ENCODE assay signal across 14 cellular contexts in genomic region chr10:51657481-51657880, GRCh38. TPM values are rescaled to one million over a fixed set of nuclear protein-coding genes. Genes with fewer than 3 reads are reported as not detected.
DNase-seq lines count a peak whose midpoint lies in the region; ATAC-seq and TF ChIP-seq lines count a peak whose summit lies in the region.
"Had no signal": no experiment of that assay in that cellular context is flagged by ENCODE, and none has a peak within 500 bp of the region (broad histone marks: within the 10 kb centered on the region; RNA-seq: fewer than 3 reads in every experiment).

No MANE protein-coding gene starts in this region.

- peaks cover 54% of the 10 kb centered on the region for H3K4me1 ChIP-seq in A673 (ENCODE audit: insufficient read depth, low read length, poor library complexity, severe bottlenecking)
- H3K4me1 ChIP-seq: A549, BLaER1 had no signal

- no peak for ATAC-seq in GM19351 (IDR thresholded peaks at IDR 0.05; ENCODE audit: unreplicated experiment)
- ATAC-seq: A549, GM12878, HepG2 had no signal

- BruUV-seq in A673 (replicated peaks; lab: Mats Ljungman, UMichigan), result no TSS peak

- CTCF ChIA-PET in A673 (lab: Charles Lee), result no interaction called here

- TF ChIP-seq CTCF in A673 (conservative IDR thresholded peaks at IDR 0.05; ENCODE audit: low read depth, low read length) (no peak), AG10803 (conservative IDR thresholded peaks at IDR 0.05; ENCODE audit: low read length) (no peak), nephron progenitor cell (IDR thresholded peaks at IDR 0.05) (no peak)

- DNase-seq in A673 (ENCODE audit: low spot score) (peak; percentile 46), AG10803 (ENCODE audit: low read depth) (peak; percentile 9), kidney tubule cell (ENCODE audit: low spot score) (peak; percentile 42), nephron progenitor cell (no peak), HuH-7 (ENCODE audit: low spot score) (no peak)
- DNase-seq: AML-193, DMS79, H7 had no signal

- H3K27me3 Mint-ChIP-seq in nephron progenitor cell (ENCODE audit: low read depth, poor library complexity), result no peaks in the 10 kb centered on the region

- H3K36me3 ChIP-seq in A673 (ENCODE audit: insufficient read depth, low read length, poor library complexity, severe bottlenecking), result no peaks in the 10 kb centered on the region
- H3K36me3 ChIP-seq: BLaER1 had no signal

- peak overlapping the region; percentile 51 for H3K27ac ChIP-seq in A673 (ENCODE audit: low read depth, low read length, poor library complexity, severe bottlenecking)
- H3K27ac ChIP-seq: A549, BLaER1 had no signal

- H3K4me3 ChIP-seq in A673 (ENCODE audit: low read depth, low read length, poor library complexity, severe bottlenecking), result no peak overlapping the region
- no peak overlapping the region for H3K4me3 ChIP-seq in AG10803 (ENCODE audit: low read length)
- H3K4me3 ChIP-seq: A549, BLaER1, GM12878, GM23338 had no signal

- H3K4me3 Mint-ChIP-seq in nephron progenitor cell, result no peak overlapping the region
- H3K4me3 Mint-ChIP-seq: GM23338 had no signal

- H3K27me3 ChIP-seq in A673 (replicated peaks; ENCODE audit: insufficient read depth, low read depth, low read length, poor library complexity), result no peaks in the 10 kb centered on the region
- H3K27me3 ChIP-seq: BLaER1 had no signal

- H3K9me3 Mint-ChIP-seq in nephron progenitor cell, result no peaks in the 10 kb centered on the region
- H3K9me3 Mint-ChIP-seq: GM23338 had no signal

- no peaks in the 10 kb centered on the region for H3K36me3 Mint-ChIP-seq in nephron progenitor cell (ENCODE audit: low read depth)

- POLR2A ChIA-PET in A673 (lab: Charles Lee; ENCODE audit: low non-redundant PET), result no interaction called here

- peaks cover 55% of the 10 kb centered on the region for H3K4me1 Mint-ChIP-seq in nephron progenitor cell

- intact Hi-C loops in A673 (cut with micrococcal nuclease; ENCODE audit: unreplicated experiment), result no loop called here

- peak overlapping the region; percentile 96 for H3K27ac Mint-ChIP-seq in nephron progenitor cell
- H3K27ac Mint-ChIP-seq: GM23338 had no signal

- no peaks in the 10 kb centered on the region for H3K9me3 ChIP-seq in A673 (ENCODE audit: low read depth, low read length, poor library complexity, severe bottlenecking)
- H3K9me3 ChIP-seq: A549, BLaER1 had no signal

RNA-seq across cellular contexts. Expression of gene CSTF2T, which starts 41.9 kb away (rescaled TPM):
- 21.9 and 22.2 TPM in 2 replicates for total RNA-seq in A673 (2021)

Comparison
In these comparisons a context has a peak if more than half of its experiments do, and no peak if none do; other contexts are left out.
1. DNase-seq: peak in A673 (single experiment), AG10803 (single experiment) and kidney tubule cell (single experiment); none in nephron progenitor cell (single experiment) and HuH-7 (single experiment).